ENCODE assay signal across 23 cellular contexts in the genomic region with DNA sequence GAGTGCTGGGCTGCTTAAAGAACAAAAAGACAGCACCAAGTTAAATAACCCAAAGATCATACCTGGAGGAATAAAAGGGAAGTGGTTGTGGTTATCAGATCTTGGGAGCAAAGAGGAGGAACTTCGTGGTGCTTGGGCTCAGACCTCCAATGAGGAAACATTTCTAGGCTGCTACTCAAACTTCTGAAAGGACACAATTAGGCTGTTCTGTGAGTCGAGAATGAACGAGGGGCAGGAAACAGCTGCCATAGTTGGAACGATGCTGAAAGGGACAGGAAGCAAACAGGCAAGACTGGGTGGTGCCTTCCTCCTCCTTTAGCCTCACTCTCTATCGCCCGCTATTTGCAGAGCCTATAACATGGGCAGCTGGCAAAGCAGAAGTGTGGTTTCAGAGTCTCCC.
DNase-seq lines count a peak whose midpoint lies in the region; ATAC-seq, FAIRE-seq and TF ChIP-seq lines count a peak whose summit lies in the region.
"Had no signal": no experiment of that assay in that cellular context is flagged by ENCODE, and none has a peak within 500 bp of the region (broad histone marks: within the 10 kb centered on the region; RNA-seq: fewer than 3 reads in every experiment).

No MANE protein-coding gene starts in this region.

- ATAC-seq in GM21825 (IDR thresholded peaks at IDR 0.05; ENCODE audit: unreplicated experiment) = no peak
- ATAC-seq: naive thymus-derived CD4-positive, alpha-beta T cell; sciatic nerve had no signal

- H3K27ac ChIP-seq in BLaER1 (peak overlapping the region; percentile 38; the same call in 1 of the 2 replicates), PC-9 (no peak overlapping the region)
- H3K27ac ChIP-seq: esophagus squamous epithelium, parathyroid adenoma, SK-N-MC had no signal

- H3K4me3 ChIP-seq in BLaER1 (no peak overlapping the region), PC-9 (no peak overlapping the region)
- H3K4me3 ChIP-seq: esophagus squamous epithelium, SK-N-MC had no signal

- no peaks in the 10 kb centered on the region for H3K9me3 ChIP-seq in BLaER1
- H3K9me3 ChIP-seq in PC-9 (ENCODE audit: insufficient read depth, low read depth) = no peaks in the 10 kb centered on the region
- H3K9me3 ChIP-seq: esophagus squamous epithelium had no signal

- no peaks in the 10 kb centered on the region for H3K9me2 ChIP-seq in PC-9 (ENCODE audit: insufficient read depth)

- no peaks in the 10 kb centered on the region for H3K79me2 ChIP-seq in PC-9 (ENCODE audit: low read depth)
- H3K79me2 ChIP-seq: parathyroid adenoma had no signal

- TF ChIP-seq CTCF in PC-9 (conservative IDR thresholded peaks at IDR 0.05) = no peak

- POLR2A ChIA-PET in PC-9 (lab: Charles Lee; ENCODE audit: unreplicated experiment) = no interaction called here

- H3K36me3 ChIP-seq in BLaER1 (no peaks in the 10 kb centered on the region), PC-9 (ENCODE audit: low read depth) (no peaks in the 10 kb centered on the region)
- H3K36me3 ChIP-seq: esophagus squamous epithelium had no signal

- H3K27me3 ChIP-seq in BLaER1 = no peaks in the 10 kb centered on the region
- H3K27me3 ChIP-seq in PC-9 (ENCODE audit: insufficient read depth, low read depth) = peaks cover 9% of the 10 kb centered on the region; the same call in 1 of the 2 replicates
- H3K27me3 ChIP-seq: esophagus squamous epithelium had no signal

- H3K9ac ChIP-seq in BLaER1 = no peak overlapping the region
- H3K9ac ChIP-seq: parathyroid adenoma had no signal

- no peaks in the 10 kb centered on the region for H3F3A ChIP-seq in PC-9 (ENCODE audit: insufficient read depth, low read depth)

- H3K4me1 ChIP-seq in BLaER1 = peaks cover 12% of the 10 kb centered on the region
- no peaks in the 10 kb centered on the region for H3K4me1 ChIP-seq in PC-9 (replicated peaks; ENCODE audit: insufficient read depth)
- H3K4me1 ChIP-seq: esophagus squamous epithelium had no signal

- H3K4me2 ChIP-seq in BLaER1 (peak overlapping the region; percentile 55), PC-9 (no peak overlapping the region)

- CTCF ChIA-PET in PC-9 (lab: Charles Lee) = no interaction called here

- no TSS peak for BruUV-seq in PC-9 (replicated peaks; lab: Mats Ljungman, UMichigan)

- no peak for FAIRE-seq in GM12892 (lab: Jason Lieb, UNC)
- FAIRE-seq: islet of Langerhans had no signal

- DNase-seq in HT1080 (ENCODE audit: low read depth) (peak; percentile 26), NCI-H2107 (lab: John Stamatoyannopoulos, UW) (peak; percentile 1), UCSD-AML1 (lab: John Stamatoyannopoulos, UW; ENCODE audit: unreplicated experiment) (peak; percentile 46), PC-9 (no peak), hypothalamus (lab: John Stamatoyannopoulos, UW) (no peak), GM12892 (ENCODE audit: insufficient read length) (no peak)
- DNase-seq: activated naive CD4-positive, alpha-beta T cell treated with Interleukin-2 at 50 U/mL for 16 hours; activated T-cell treated with anti-CD3 and anti-CD28 coated beads for 4 hours; anterior cingulate cortex; CD4-positive, alpha-beta memory T cell; DMS79 treated with DMSO at 0.1 percent for 48 hours; effector CD8-positive, alpha-beta T cell; esophagus squamous epithelium; H9; naive thymus-derived CD4-positive, alpha-beta T cell; NCI-H1105; NCI-H446 had no signal

- intact Hi-C loops in PC-9 (cut with micrococcal nuclease; ENCODE audit: unreplicated experiment) = no loop called here

- H4K20me1 ChIP-seq in BLaER1 (no peaks in the 10 kb centered on the region), PC-9 (ENCODE audit: insufficient read depth) (no peaks in the 10 kb centered on the region)

- no peak overlapping the region for H2AFZ ChIP-seq in PC-9
- H2AFZ ChIP-seq: parathyroid adenoma had no signal

- TF ChIP-seq POLR2A in GM12892 (IDR thresholded peaks at IDR 0.05; ENCODE audit: low read depth, low read length) = no peak

Comparison
In these comparisons a context has a peak if more than half of its experiments do, and no peak if none do; other contexts are left out.
1. DNase-seq: peak in HT1080 (single experiment), NCI-H2107 (single experiment) and UCSD-AML1 (single experiment); none in PC-9 (0 of 2), hypothalamus (0 of 51) and GM12892 (single experiment).